ENCODE assay signal across 1 cellular context in the genomic region with DNA sequence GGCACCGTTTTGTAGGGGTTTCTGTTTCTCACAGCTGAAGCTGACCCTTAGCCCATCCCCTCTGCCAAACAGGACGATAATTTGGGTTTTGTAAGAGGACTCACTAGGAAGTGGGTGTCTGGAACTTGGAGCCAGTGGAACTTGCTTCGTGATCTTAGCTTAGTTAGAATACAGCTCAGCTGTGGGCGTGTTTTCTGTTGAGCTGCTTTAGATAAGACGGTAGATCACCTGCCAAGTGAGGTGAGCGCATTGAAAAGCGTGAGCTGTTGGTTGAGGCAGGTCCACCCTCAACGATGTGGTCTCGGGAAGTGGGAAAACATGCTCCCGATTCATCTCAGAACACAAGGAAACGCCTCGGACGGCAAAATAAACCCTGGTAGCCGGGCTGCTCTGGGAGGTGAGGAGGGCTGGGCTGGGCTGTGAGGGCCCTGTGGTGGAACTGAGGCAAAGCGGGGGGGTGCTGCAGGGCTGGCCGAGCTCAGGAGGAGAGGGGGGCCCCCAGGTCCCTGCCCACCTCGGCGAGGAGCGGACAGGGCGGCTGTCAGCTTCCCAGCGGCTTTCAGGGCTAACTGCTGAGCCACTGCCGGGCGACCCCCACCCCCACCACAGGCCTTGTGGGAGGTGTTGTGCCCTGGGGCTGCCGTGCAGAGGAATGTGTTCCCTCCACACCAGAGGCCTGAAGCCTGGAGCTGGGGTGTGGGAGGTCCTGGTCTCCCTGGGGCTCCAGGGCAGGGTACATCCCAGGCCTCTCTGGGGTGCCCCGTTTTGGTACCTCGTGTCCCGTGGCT.
TF ChIP-seq lines count a peak whose summit lies in the region.

No MANE protein-coding gene starts in this region.

TF ChIP-seq in HEK293, 187 proteins besides CTCF, POLR2A, EP300 and RAD21 (continued from another document):
- TF ChIP-seq, protein P1, sequence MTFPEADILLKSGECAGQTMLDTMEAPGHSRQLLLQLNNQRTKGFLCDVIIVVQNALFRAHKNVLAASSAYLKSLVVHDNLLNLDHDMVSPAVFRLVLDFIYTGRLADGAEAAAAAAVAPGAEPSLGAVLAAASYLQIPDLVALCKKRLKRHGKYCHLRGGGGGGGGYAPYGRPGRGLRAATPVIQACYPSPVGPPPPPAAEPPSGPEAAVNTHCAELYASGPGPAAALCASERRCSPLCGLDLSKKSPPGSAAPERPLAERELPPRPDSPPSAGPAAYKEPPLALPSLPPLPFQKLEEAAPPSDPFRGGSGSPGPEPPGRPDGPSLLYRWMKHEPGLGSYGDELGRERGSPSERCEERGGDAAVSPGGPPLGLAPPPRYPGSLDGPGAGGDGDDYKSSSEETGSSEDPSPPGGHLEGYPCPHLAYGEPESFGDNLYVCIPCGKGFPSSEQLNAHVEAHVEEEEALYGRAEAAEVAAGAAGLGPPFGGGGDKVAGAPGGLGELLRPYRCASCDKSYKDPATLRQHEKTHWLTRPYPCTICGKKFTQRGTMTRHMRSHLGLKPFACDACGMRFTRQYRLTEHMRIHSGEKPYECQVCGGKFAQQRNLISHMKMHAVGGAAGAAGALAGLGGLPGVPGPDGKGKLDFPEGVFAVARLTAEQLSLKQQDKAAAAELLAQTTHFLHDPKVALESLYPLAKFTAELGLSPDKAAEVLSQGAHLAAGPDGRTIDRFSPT (tag by site-specific recombination; IDR thresholded peaks at IDR 0.05): no peak
